In genomic region chr3:134895181-134895580, GRCh38 we compare ENCODE assay signal across 21 cellular contexts.
DNase-seq lines count a peak whose midpoint lies in the region; TF ChIP-seq lines count a peak whose summit lies in the region.
"Had no signal": no experiment of that assay in that cellular context is flagged by ENCODE, and none has a peak within 500 bp of the region (broad histone marks: within the 10 kb centered on the region; RNA-seq: fewer than 3 reads in every experiment).

No MANE protein-coding gene starts in this region.

- in situ Hi-C loops in G401 (cut with HindIII; ENCODE audit: low sequenced_read_pairs), result no loop called here

- DNase-seq in G401 (ENCODE audit: low spot score) (peak; percentile 67), cerebellar cortex (ENCODE audit: low spot score) (peak; percentile 62), mesenteric fat pad (ENCODE audit: low spot score) (peak; percentile 26), suprapubic skin (ENCODE audit: low spot score in 2 of 2) (peak; percentile 1 to 8), vagina (ENCODE audit: extremely low spot score in 2 of 2) (no peak)
- no peak for DNase-seq in activated CD4-positive, CD25-positive, alpha-beta regulatory T cell (lab: John Stamatoyannopoulos, UW)
- DNase-seq in activated CD4-positive, alpha-beta T cell treated with anti-CD3 and anti-CD28 coated beads, Interleukin-2, amount 50 U/mL, for 4 hours, result no peak
- no peak for DNase-seq in stimulated activated CD4-positive, alpha-beta T cell treated with anti-CD3 and anti-CD28 coated beads, Interleukin-12 subunit alpha, Interleukin-12 subunit beta, amount 100 ng/mL, for 4 hours
- DNase-seq: 8988T; ACHN; BE2C; CD4-positive, alpha-beta memory T cell; CD4-positive, CD25-positive, alpha-beta regulatory T cell; CD8-positive, alpha-beta memory T cell; COR-L47; DMS 273 treated with DMSO at 0.1 percent for 48 hours; DMS153; DMS53; DMS79; GF-D8 had no signal

- no peak overlapping the region for H3K27ac ChIP-seq in suprapubic skin
- no peak overlapping the region for H3K27ac ChIP-seq in vagina
- H3K27ac ChIP-seq: BLaER1 had no signal

- no peaks in the 10 kb centered on the region for H3K36me3 ChIP-seq in suprapubic skin
- no peaks in the 10 kb centered on the region for H3K36me3 ChIP-seq in vagina
- H3K36me3 ChIP-seq: BE2C, BLaER1 had no signal

- intact Hi-C loops in vagina (cut with DNase I), result no loop called here

- TF ChIP-seq CTCF in suprapubic skin (IDR thresholded peaks at IDR 0.05) (no peak), vagina (IDR thresholded peaks at IDR 0.05) (no peak)

- H3K27me3 ChIP-seq in suprapubic skin (no peaks in the 10 kb centered on the region), vagina (no peaks in the 10 kb centered on the region)
- H3K27me3 ChIP-seq: BE2C, BLaER1 had no signal

- H3K4me3 ChIP-seq in suprapubic skin (no peak overlapping the region), vagina (no peak overlapping the region)
- H3K4me3 ChIP-seq: BLaER1 had no signal

- H3K4me1 ChIP-seq in suprapubic skin, result no peaks in the 10 kb centered on the region
- no peaks in the 10 kb centered on the region for H3K4me1 ChIP-seq in vagina
- H3K4me1 ChIP-seq: BLaER1 had no signal

- H3K9me3 ChIP-seq in suprapubic skin, result no peaks in the 10 kb centered on the region
- H3K9me3 ChIP-seq in vagina, result no peaks in the 10 kb centered on the region
- H3K9me3 ChIP-seq: BE2C had no signal

- TF ChIP-seq POLR2A in suprapubic skin (IDR thresholded peaks at IDR 0.05) (no peak), vagina (IDR thresholded peaks at IDR 0.05) (no peak)

- WGBS in suprapubic skin, result 76% methylated on average over 2 of the region's 2 CpGs

- TF ChIP-seq EP300 in suprapubic skin (IDR thresholded peaks at IDR 0.05), result no peak

Comparison
In these comparisons a context has a peak if more than half of its experiments do, and no peak if none do; other contexts are left out.
1. DNase-seq: peak in G401 (single experiment), cerebellar cortex (single experiment), mesenteric fat pad (single experiment) and suprapubic skin (2 of 2); none in activated CD4-positive, CD25-positive, alpha-beta regulatory T cell (0 of 4), activated CD4-positive, alpha-beta T cell treated with anti-CD3 and anti-CD28 coated beads, Interleukin-2, amount 50 U/mL, for 4 hours (0 of 2), stimulated activated CD4-positive, alpha-beta T cell treated with anti-CD3 and anti-CD28 coated beads, Interleukin-12 subunit alpha, Interleukin-12 subunit beta, amount 100 ng/mL, for 4 hours (single experiment) and vagina (0 of 2).